In genomic region chr1:167554028-167554779, GRCh38 we compare ENCODE assay signal across 8 cellular contexts. TPM values are rescaled to one million over a fixed set of nuclear protein-coding genes. Genes with fewer than 3 reads are reported as not detected.
A peak's percentile ranks its signal among the peaks of the same experiment; 100 is the strongest.
DNase-seq lines count a peak whose midpoint lies in the region; ATAC-seq and TF ChIP-seq lines count a peak whose summit lies in the region.

No MANE protein-coding gene starts in this region.

- CTCF ChIA-PET in BJ (lab: Yijun Ruan, JAX): interaction anchor here (0.6 to 3.7 kb wide), 9 partner anchors 10 to 247 kb away, joined by 3 to 26 read pairs (median 4); no protein-coding TSS in a partner anchor

- H3K27me3 ChIP-seq in BJ (ENCODE audit: control insufficient read depth, insufficient read depth, low read length): no peaks in the 10 kb centered on the region
- no peaks in the 10 kb centered on the region for H3K27me3 ChIP-seq in HL-60 (ENCODE audit: insufficient read depth, poor library complexity, severe bottlenecking)
- H3K27me3 ChIP-seq in uterus: no peaks in the 10 kb centered on the region

- ATAC-seq in GM19397 (IDR thresholded peaks at IDR 0.05; ENCODE audit: unreplicated experiment) (peak; percentile 8), esophagus mucosa (no peak)

- H3K9me3 ChIP-seq in uterus: no peaks in the 10 kb centered on the region

- TF ChIP-seq POLR2A in uterus (IDR thresholded peaks at IDR 0.05): no peak

- H3K27ac ChIP-seq in HL-60 (replicated peaks) (peak overlapping the region; percentile 30), uterus (peak overlapping the region; percentile 30 to 69)

- H3K36me3 ChIP-seq in BJ (ENCODE audit: control insufficient read depth, insufficient read depth, low read length): no peaks in the 10 kb centered on the region
- no peaks in the 10 kb centered on the region for H3K36me3 ChIP-seq in uterus

- intact Hi-C loops in uterus (cut with DNase I; ENCODE audit: low total_unique reads): no loop called here

- no peak for DNase-seq in BJ (ENCODE audit: low read depth)
- peak in 1 of 2 experiments; percentile 36 for DNase-seq in HL-60 (ENCODE audit: low read depth in 1 of 2, low spot score in 1 of 2)
- DNase-seq in amniotic epithelial cell (ENCODE audit: low read depth): peak; percentile 16
- peak; percentile 50 for DNase-seq in medulla oblongata (ENCODE audit: extremely low spot score)
- DNase-seq in uterus: no peak
- no peak for DNase-seq in NCI-H128 (lab: John Stamatoyannopoulos, UW; ENCODE audit: unreplicated experiment)

- POLR2A ChIA-PET in BJ (lab: Charles Lee): interaction anchor here (0.9 kb wide), 1 partner anchor 10 kb away, joined by 3 read pairs; no protein-coding TSS in a partner anchor

- H3K4me3 ChIP-seq in BJ (ENCODE audit: low read depth, low read length) (peak overlapping the region; percentile 67), HL-60 (replicated peaks; ENCODE audit: insufficient read depth, low read length) (peak overlapping the region; percentile 94), uterus (peak overlapping the region; percentile 64 to 86)

- TF ChIP-seq CTCF in BJ (IDR thresholded peaks at IDR 0.05; ENCODE audit: insufficient read depth, low read depth, low read length) (no peak), HL-60 (IDR thresholded peaks at IDR 0.05; ENCODE audit: insufficient read depth, low read length) (no peak), uterus (IDR thresholded peaks at IDR 0.05) (no peak)

- H3K4me1 ChIP-seq in uterus: no peaks in the 10 kb centered on the region

RNA-seq across cellular contexts. Expression of gene CREG1, which starts 0.6 kb away (rescaled TPM):
- 27.5 and 54.5 TPM in 2 replicates for polyA plus RNA-seq in BJ (2011; rRNA removed)
- 3.3 and 5.6 TPM in 2 replicates for polyA minus RNA-seq in BJ (2011; rRNA and poly(A)+ RNA removed)
- total RNA-seq in uterus (100 to 1,000 TPM in 2 of 4 donors, 10 to 100 TPM in 2; 72.7 to 161 (median 91.0) TPM), esophagus mucosa (61.8 TPM)

RNA-seq across cellular contexts. Expression of gene CD247, which starts 35.9 kb away (rescaled TPM):
- not detected in 2 replicates for polyA plus RNA-seq in BJ (2011; rRNA removed)
- polyA minus RNA-seq in BJ (2011; rRNA and poly(A)+ RNA removed): not detected in 2 replicates
- total RNA-seq in uterus: 1 to 10 TPM in 2 of 4 donors, not detected in 2; 1.6 to 3.3 TPM
- total RNA-seq in esophagus mucosa: 0.80 TPM

Comparison
In these comparisons a context has a peak if more than half of its experiments do, and no peak if none do; other contexts are left out.
1. DNase-seq: peak in amniotic epithelial cell (single experiment) and medulla oblongata (single experiment); none in BJ (single experiment), uterus (0 of 2) and NCI-H128 (single experiment).
2. Peak in every context shown above with its lines, with median percentiles within 50 percentile points of each other: H3K4me3 ChIP-seq.